Comparison of ENCODE assay signal across 1 cellular context in genomic region chr14:20587489-20588154, GRCh38.
TF ChIP-seq lines count a peak whose summit lies in the region.

RNASE11 (minus strand) TSS chr14:20588001.

TF ChIP-seq in GM12878, 131 proteins besides CTCF, POLR2A, EP300 and RAD21:
- TF ChIP-seq TCF7 (IDR thresholded peaks at IDR 0.05; ENCODE audit: borderline replicate concordance) (no peak), MEF2A (IDR thresholded peaks at IDR 0.05; ENCODE audit: insufficient read depth, low read depth, low read length) (no peak), RFX5 (IDR thresholded peaks at IDR 0.05; ENCODE audit: low read depth, low read length) (no peak), BCL11A (IDR thresholded peaks at IDR 0.05; ENCODE audit: low read depth, low read length) (no peak), ZNF207 (IDR thresholded peaks at IDR 0.05; ENCODE audit: borderline replicate concordance) (no peak)
- TF ChIP-seq, protein P1, sequence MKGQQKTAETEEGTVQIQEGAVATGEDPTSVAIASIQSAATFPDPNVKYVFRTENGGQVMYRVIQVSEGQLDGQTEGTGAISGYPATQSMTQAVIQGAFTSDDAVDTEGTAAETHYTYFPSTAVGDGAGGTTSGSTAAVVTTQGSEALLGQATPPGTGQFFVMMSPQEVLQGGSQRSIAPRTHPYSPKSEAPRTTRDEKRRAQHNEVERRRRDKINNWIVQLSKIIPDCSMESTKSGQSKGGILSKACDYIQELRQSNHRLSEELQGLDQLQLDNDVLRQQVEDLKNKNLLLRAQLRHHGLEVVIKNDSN (IDR thresholded peaks at IDR 0.05; ENCODE audit: borderline replicate concordance, extremely low read length, insufficient read depth, low read depth, low read length): no peak
- TF ChIP-seq, protein P2, sequence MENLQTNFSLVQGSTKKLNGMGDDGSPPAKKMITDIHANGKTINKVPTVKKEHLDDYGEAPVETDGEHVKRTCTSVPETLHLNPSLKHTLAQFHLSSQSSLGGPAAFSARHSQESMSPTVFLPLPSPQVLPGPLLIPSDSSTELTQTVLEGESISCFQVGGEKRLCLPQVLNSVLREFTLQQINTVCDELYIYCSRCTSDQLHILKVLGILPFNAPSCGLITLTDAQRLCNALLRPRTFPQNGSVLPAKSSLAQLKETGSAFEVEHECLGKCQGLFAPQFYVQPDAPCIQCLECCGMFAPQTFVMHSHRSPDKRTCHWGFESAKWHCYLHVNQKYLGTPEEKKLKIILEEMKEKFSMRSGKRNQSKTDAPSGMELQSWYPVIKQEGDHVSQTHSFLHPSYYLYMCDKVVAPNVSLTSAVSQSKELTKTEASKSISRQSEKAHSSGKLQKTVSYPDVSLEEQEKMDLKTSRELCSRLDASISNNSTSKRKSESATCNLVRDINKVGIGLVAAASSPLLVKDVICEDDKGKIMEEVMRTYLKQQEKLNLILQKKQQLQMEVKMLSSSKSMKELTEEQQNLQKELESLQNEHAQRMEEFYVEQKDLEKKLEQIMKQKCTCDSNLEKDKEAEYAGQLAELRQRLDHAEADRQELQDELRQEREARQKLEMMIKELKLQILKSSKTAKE (IDR thresholded peaks at IDR 0.05; ENCODE audit: low read depth, poor library complexity, severe bottlenecking): no peak
